ENCODE assay signal across 18 cellular contexts in genomic region chr10:12121673-12122072, GRCh38. TPM values are rescaled to one million over a fixed set of nuclear protein-coding genes. Genes with fewer than 3 reads are reported as not detected.
A peak's percentile ranks its signal among the peaks of the same experiment; 100 is the strongest.
DNase-seq lines count a peak whose midpoint lies in the region; ATAC-seq, FAIRE-seq and TF ChIP-seq lines count a peak whose summit lies in the region.
"Had no signal": no experiment of that assay in that cellular context is flagged by ENCODE, and none has a peak within 500 bp of the region (broad histone marks: within the 10 kb centered on the region; RNA-seq: fewer than 3 reads in every experiment).

No MANE protein-coding gene starts in this region.

- SMC1A ChIA-PET in GM12878 (lab: Charles Lee; ENCODE audit: uncharacterized antibody, unreplicated experiment): interaction anchor here (0.6 to 2.9 kb wide), 12 partner anchors 8 to 99 kb away, joined by 3 to 15 read pairs (median 4); partner anchors contain the start of genes CDC123, NUDT5 and UPF2

- H3K4me2 ChIP-seq in GM12878 (ENCODE audit: control insufficient read depth, insufficient read depth): peak overlapping the region; percentile 10

- H3K79me2 ChIP-seq in GM12878 (ENCODE audit: control insufficient read depth, insufficient read depth, low read length): no peaks in the 10 kb centered on the region; the same call in 1 of the 2 replicates

- TF ChIP-seq CTCF in GM12878 (IDR thresholded peaks at IDR 0.05 in 2 of 3, conservative IDR thresholded peaks at IDR 0.05 in 1 of 3; ENCODE audit: control insufficient read depth in 2 of 3, extremely low read depth in 1 of 3, insufficient read depth in 1 of 3, low read depth in 3 of 3, low read length in 3 of 3): no peak

- FAIRE-seq in GM12891 (lab: Jason Lieb, UNC): peak; percentile 48
- FAIRE-seq in GM12878 (lab: Jason Lieb, UNC): peak; percentile 70
- FAIRE-seq: A204.1, frontal cortex had no signal

- no peak overlapping the region for H2AFZ ChIP-seq in GM12878 (ENCODE audit: control insufficient read depth, low read depth, low read length)

- RAD21 ChIA-PET in GM12878 (lab: Charles Lee; ENCODE audit: unreplicated experiment): interaction anchor here (0.5 to 4.4 kb wide), 8 partner anchors 9 to 135 kb away, joined by 3 to 32 read pairs (median 4); partner anchors contain the start of gene UPF2

- H3K4me1 Mint-ChIP-seq in activated CD4-positive, alpha-beta T cell treated with anti-CD3 and anti-CD28 coated beads, Interleukin-2, amount 10 ng/mL, durations not matched to agents 7 days and 5 days: peaks cover 25% of the 10 kb centered on the region

- peak overlapping the region; percentile 87 for H3K27ac ChIP-seq in GM12878 (ENCODE audit: control insufficient read depth, insufficient read depth)
- H3K27ac ChIP-seq: brain microvascular endothelial cell, C4-2B had no signal

- H3K4me3 ChIP-seq in GM12878: peak overlapping the region; percentile 19; the same call in 1 of the 2 replicates

- H3K36me3 ChIP-seq in GM12878 (ENCODE audit: control insufficient read depth in 2 of 2, insufficient read depth in 2 of 2, low read length in 1 of 2): peaks cover 4 to 10% of the 10 kb centered on the region in 2 experiments

- POLR2A ChIA-PET in activated CD4-positive, alpha-beta T cell treated with anti-CD3 and anti-CD28 coated beads, Interleukin-2, amount 10 ng/mL, durations not matched to agents 7 days and 5 days (lab: Charles Lee): interaction anchor here (0.6 kb wide), 1 partner anchor 26 kb away, joined by 4 read pairs; no protein-coding TSS in a partner anchor
- POLR2A ChIA-PET in GM12878 (lab: Charles Lee): interaction anchor here (0.8 to 3.3 kb wide), 6 partner anchors 10 to 79 kb away, joined by 3 to 9 read pairs (median 5); partner anchors contain the start of genes NUDT5 and UPF2

- BruUV-seq in GM12878 (replicated peaks; lab: Mats Ljungman, UMichigan): TSS peak; percentile 73

- no peak for DNase-seq in activated CD4-positive, alpha-beta T cell treated with anti-CD3 and anti-CD28 coated beads, Interleukin-2, amount 10 ng/mL, durations not matched to agents 7 days and 5 days
- no peak for DNase-seq in activated CD4-positive, alpha-beta T cell treated with anti-CD3 and anti-CD28 coated beads, Interleukin-2, amount 50 U/mL, for 4 hours
- DNase-seq in GM12891 (ENCODE audit: insufficient read length, low spot score): no peak
- peak; percentile 62 for DNase-seq in GM12878 (ENCODE audit: low read depth, low spot score)
- no peak for DNase-seq in glomerular visceral epithelial cell (ENCODE audit: extremely low spot score)
- DNase-seq in NCI-H146 treated with DMSO at 0.1 percent for 48 hours (lab: John Stamatoyannopoulos, UW; ENCODE audit: unreplicated experiment): no peak
- DNase-seq: activated naive CD8-positive, alpha-beta T cell treated with anti-CD3 and anti-CD28 coated beads, Interleukin-2, amount 10 ng/mL, durations not matched to agents 7 days and 5 days; brain microvascular endothelial cell; DND-41; left colon; NCI-H1694 treated with DMSO at 0.1 percent for 48 hours; retina; SW 1271 had no signal

- H3K9me3 ChIP-seq in GM12878 (replicated peaks; ENCODE audit: control insufficient read depth, insufficient read depth, low read length): no peaks in the 10 kb centered on the region

- no peaks in the 10 kb centered on the region for H3K9me3 Mint-ChIP-seq in activated CD4-positive, alpha-beta T cell treated with anti-CD3 and anti-CD28 coated beads, Interleukin-2, amount 10 ng/mL, durations not matched to agents 7 days and 5 days
- H3K9me3 Mint-ChIP-seq: activated naive CD8-positive, alpha-beta T cell treated with anti-CD3 and anti-CD28 coated beads, Interleukin-2, amount 10 ng/mL, durations not matched to agents 7 days and 5 days had no signal

- ATAC-seq in HG03354 (IDR thresholded peaks at IDR 0.05; ENCODE audit: poor library complexity, severe bottlenecking, unreplicated experiment) (peak; percentile 27), GM12878 (peak; percentile 72), HG03469 (IDR thresholded peaks at IDR 0.05; ENCODE audit: unreplicated experiment) (no peak)
- ATAC-seq: left colon had no signal

- H4K20me1 ChIP-seq in GM12878 (ENCODE audit: control insufficient read depth, insufficient read depth): no peaks in the 10 kb centered on the region

- peak overlapping the region; percentile 82 for H3K27ac Mint-ChIP-seq in activated CD4-positive, alpha-beta T cell treated with anti-CD3 and anti-CD28 coated beads, Interleukin-2, amount 10 ng/mL, durations not matched to agents 7 days and 5 days

- no peak overlapping the region for H3K4me3 Mint-ChIP-seq in activated CD4-positive, alpha-beta T cell treated with anti-CD3 and anti-CD28 coated beads, Interleukin-2, amount 10 ng/mL, durations not matched to agents 7 days and 5 days

- in situ Hi-C loops in GM12878 (cut with MboI): loop anchor here (5.0 kb wide), 1 partner anchor 79 kb away; the partner anchor contains the start of gene UPF2

- WGBS in GM12878 (ENCODE audit: insufficient coverage, insufficient replicate concordance, low lambda C conversion rate, missing lambda C conversion rate): 41% methylated on average over 4 of the region's 4 CpGs

- H3K27me3 ChIP-seq in GM12878 (replicated peaks in 1 of 2; ENCODE audit: control insufficient read depth in 2 of 2, insufficient read depth in 2 of 2, low read length in 1 of 2): no peaks in the 10 kb centered on the region
- H3K27me3 ChIP-seq: brain microvascular endothelial cell had no signal

- peaks cover 22% of the 10 kb centered on the region for H3K4me1 ChIP-seq in GM12878 (ENCODE audit: control insufficient read depth, insufficient read depth, low read length)

- TF ChIP-seq POLR2A in GM12891 (IDR thresholded peaks at IDR 0.05; ENCODE audit: low read depth, low read length) (no peak), GM12878 (IDR thresholded peaks at IDR 0.05; ENCODE audit: low read depth, low read length) (no peak)

- H3K36me3 Mint-ChIP-seq in activated CD4-positive, alpha-beta T cell treated with anti-CD3 and anti-CD28 coated beads, Interleukin-2, amount 10 ng/mL, durations not matched to agents 7 days and 5 days (ENCODE audit: low read depth): peaks cover 50% of the 10 kb centered on the region

- no peak; a peak in 2 of 4 replicates for TF ChIP-seq EP300 in GM12878 (IDR thresholded peaks at IDR 0.05; ENCODE audit: borderline replicate concordance in 1 of 2, control insufficient read depth in 1 of 2, low read depth in 2 of 2, low read length in 2 of 2)

- no peak for TF ChIP-seq RAD21 in GM12878 (IDR thresholded peaks at IDR 0.05; ENCODE audit: insufficient read depth, low read depth, low read length)

- intact Hi-C loops in GM12878 (cut with micrococcal nuclease; ENCODE audit: unreplicated experiment): loop anchor here (1.0 to 5.0 kb wide), 3 partner anchors 53 to 134 kb away; partner anchors contain the start of gene DHTKD1

- H3K27me3 Mint-ChIP-seq in activated CD4-positive, alpha-beta T cell treated with anti-CD3 and anti-CD28 coated beads, Interleukin-2, amount 10 ng/mL, durations not matched to agents 7 days and 5 days: no peaks in the 10 kb centered on the region
- H3K27me3 Mint-ChIP-seq: activated naive CD8-positive, alpha-beta T cell treated with anti-CD3 and anti-CD28 coated beads, Interleukin-2, amount 10 ng/mL, durations not matched to agents 7 days and 5 days had no signal

- CTCF ChIA-PET in activated CD4-positive, alpha-beta T cell treated with anti-CD3 and anti-CD28 coated beads, Interleukin-2, amount 10 ng/mL, durations not matched to agents 7 days and 5 days (lab: Charles Lee): interaction anchor here (1.2 to 2.0 kb wide), 2 partner anchors 10 to 15 kb away, joined by 3 to 7 read pairs; no protein-coding TSS in a partner anchor
- CTCF ChIA-PET in GM12878 (lab: Yijun Ruan, JAX): interaction anchor here (0.8 to 3.1 kb wide), 2 partner anchors 10 to 78 kb away, joined by 3 to 10 read pairs; partner anchors contain the start of gene UPF2

- peak overlapping the region; percentile 68 for H3K9ac ChIP-seq in GM12878 (ENCODE audit: control insufficient read depth, insufficient read depth, low read length)

RNA-seq across cellular contexts. Expression of gene SEC61A2, which starts 7.8 kb away (rescaled TPM):
- total RNA-seq in activated CD4-positive, alpha-beta T cell treated with anti-CD3 and anti-CD28 coated beads, Interleukin-2, amount 10 ng/mL, durations not matched to agents 7 days and 5 days: 1 to 10 TPM; 7.9 to 10.0 TPM
- 8.8 TPM for polyA plus RNA-seq in GM12891 (2012; ENCODE audit: low read depth, missing spikeins)
- total RNA-seq in GM12878 (2013; cell fraction: nucleolus; rRNA removed): 66.3 and 66.9 TPM in 2 replicates
- 5.9 and 9.4 TPM in 2 replicates for total RNA-seq in GM12878 (2014; rRNA removed)
- total RNA-seq in GM12878 (2014; rRNA removed; fragmentation: Illumina TruSeq; extraction: Trizol): 7.2 and 7.4 TPM in 2 replicates
- 8.3 and 9.5 TPM in 2 replicates for total RNA-seq in GM12878 (2021)
- 8.2 TPM for polyA plus RNA-seq in GM12878 (2011; ENCODE audit: low read depth)
- 36.2 and 38.8 TPM in 2 replicates for polyA plus RNA-seq in GM12878 (2011; rRNA removed)
- 18.0 and 21.2 TPM in 2 replicates for polyA plus RNA-seq in GM12878 (2011; cell fraction: cytosol; rRNA removed)
- polyA plus RNA-seq in GM12878 (2011; cell fraction: nucleus; rRNA removed): 75.0 and 83.6 TPM in 2 replicates
- polyA plus RNA-seq in GM12878 (2012): 6.9 and 8.0 TPM in 2 replicates
- polyA plus RNA-seq in GM12878 (2014; fragmentation: Illumina TruSeq; extraction: Trizol): 9.9 and 14.9 TPM in 2 replicates
- 1 to 10 TPM; 3.0 to 3.7 TPM for polyA plus RNA-seq in GM12878 (2014; fragmentation: Nextera tagmentation; extraction: Ambion mirVana)
- polyA plus RNA-seq in GM12878 (2014; rRNA removed): 11.5 and 13.5 TPM in 2 replicates
- polyA plus RNA-seq in GM12878 (2016; fragmentation: Nextera tagmentation; extraction: Ambion mirVana): 1 to 10 TPM; 8.5 to 8.7 TPM
- 18.1 and 18.5 TPM in 2 replicates for polyA minus RNA-seq in GM12878 (2011; rRNA and poly(A)+ RNA removed)
- polyA minus RNA-seq in GM12878 (2011; cell fraction: cytosol; rRNA and poly(A)+ RNA removed): 4.5 and 11.7 TPM in 2 replicates
- polyA minus RNA-seq in GM12878 (2011; cell fraction: nucleus; rRNA and poly(A)+ RNA removed): 22.5 and 23.2 TPM in 2 replicates

RNA-seq across cellular contexts. Expression of gene DHTKD1, which starts 52.9 kb away (rescaled TPM):
- 10 to 100 TPM; 19.8 to 20.2 TPM for total RNA-seq in activated CD4-positive, alpha-beta T cell treated with anti-CD3 and anti-CD28 coated beads, Interleukin-2, amount 10 ng/mL, durations not matched to agents 7 days and 5 days
- polyA plus RNA-seq in GM12891 (2012; ENCODE audit: low read depth, missing spikeins): 12.3 TPM
- 62.0 and 80.8 TPM in 2 replicates for total RNA-seq in GM12878 (2013; cell fraction: nucleolus; rRNA removed)
- total RNA-seq in GM12878 (2014; rRNA removed) (23.7 and 27.0 TPM in 2 replicates), GM12878 (2014; rRNA removed; fragmentation: Illumina TruSeq; extraction: Trizol) (26.3 and 29.0 TPM in 2 replicates), GM12878 (2021) (33.9 and 35.0 TPM in 2 replicates)
- 14.5 TPM for polyA plus RNA-seq in GM12878 (2011; ENCODE audit: low read depth)
- polyA plus RNA-seq in GM12878 (2011; rRNA removed) (26.2 and 26.6 TPM in 2 replicates), GM12878 (2014; fragmentation: Illumina TruSeq; extraction: Trizol) (29.5 and 35.9 TPM in 2 replicates), GM12878 (2014; fragmentation: Nextera tagmentation; extraction: Ambion mirVana) (10 to 100 TPM; 11.3 to 12.0 TPM), GM12878 (2014; rRNA removed) (24.0 and 27.5 TPM in 2 replicates), GM12878 (2016; fragmentation: Nextera tagmentation; extraction: Ambion mirVana) (10 to 100 TPM; 28.8 to 31.9 TPM)
- 24.4 and 40.2 TPM in 2 replicates for polyA plus RNA-seq in GM12878 (2011; cell fraction: cytosol; rRNA removed)
- 14.8 and 15.8 TPM in 2 replicates for polyA plus RNA-seq in GM12878 (2011; cell fraction: nucleus; rRNA removed)
- 14.8 and 20.4 TPM in 2 replicates for polyA plus RNA-seq in GM12878 (2012)
- 63.1 and 90.8 TPM in 2 replicates for polyA minus RNA-seq in GM12878 (2011; rRNA and poly(A)+ RNA removed)
- 22.9 and 26.3 TPM in 2 replicates for polyA minus RNA-seq in GM12878 (2011; cell fraction: cytosol; rRNA and poly(A)+ RNA removed)
- polyA minus RNA-seq in GM12878 (2011; cell fraction: nucleus; rRNA and poly(A)+ RNA removed): 18.8 and 20.7 TPM in 2 replicates
